In genomic region chr2:12006841-12007240, GRCh38 we compare ENCODE assay signal across 2 cellular contexts.
TF ChIP-seq lines count a peak whose summit lies in the region.

No MANE protein-coding gene starts in this region.

TF ChIP-seq in GM23338, 12 proteins besides CTCF, POLR2A, EP300 and RAD21:
- TF ChIP-seq EZH2 (IDR thresholded peaks at IDR 0.05; ENCODE audit: low read depth, unreplicated experiment) (no peak), ZNF462 (CRISPR knock-in tag; IDR thresholded peaks at IDR 0.05) (no peak), POLR2AphosphoS5 (IDR thresholded peaks at IDR 0.05; ENCODE audit: low read depth) (no peak), NANOG (IDR thresholded peaks at IDR 0.05; ENCODE audit: borderline replicate concordance) (no peak), CREB1 (CRISPR knock-in tag; IDR thresholded peaks at IDR 0.05; ENCODE audit: low read depth) (no peak), ZNF331 (CRISPR knock-in tag; IDR thresholded peaks at IDR 0.05; ENCODE audit: low read depth) (no peak), STAT1 (IDR thresholded peaks at IDR 0.05; ENCODE audit: unreplicated experiment) (no peak), ETS1 (IDR thresholded peaks at IDR 0.05) (no peak), REST (IDR thresholded peaks at IDR 0.05; ENCODE audit: unreplicated experiment) (no peak), ZNF114 (CRISPR knock-in tag; IDR thresholded peaks at IDR 0.05) (no peak), JUNB (IDR thresholded peaks at IDR 0.05; ENCODE audit: unreplicated experiment) (no peak), EZH2phosphoT487 (IDR thresholded peaks at IDR 0.05; ENCODE audit: unreplicated experiment) (no peak)

TF ChIP-seq in SK-N-SH, 30 proteins besides CTCF, POLR2A, EP300 and RAD21:
- no peak for TF ChIP-seq USF2 (IDR thresholded peaks at IDR 0.05; ENCODE audit: borderline replicate concordance, low read depth, low read length)
- TF ChIP-seq JUND (IDR thresholded peaks at IDR 0.05) = no peak
- TF ChIP-seq USF1 (IDR thresholded peaks at IDR 0.05; ENCODE audit: borderline replicate concordance, low read depth) = no peak
- TF ChIP-seq ZBTB33 (IDR thresholded peaks at IDR 0.05; ENCODE audit: borderline replicate concordance, low read depth) = no peak
